ENCODE assay signal across 19 cellular contexts in the genomic region with DNA sequence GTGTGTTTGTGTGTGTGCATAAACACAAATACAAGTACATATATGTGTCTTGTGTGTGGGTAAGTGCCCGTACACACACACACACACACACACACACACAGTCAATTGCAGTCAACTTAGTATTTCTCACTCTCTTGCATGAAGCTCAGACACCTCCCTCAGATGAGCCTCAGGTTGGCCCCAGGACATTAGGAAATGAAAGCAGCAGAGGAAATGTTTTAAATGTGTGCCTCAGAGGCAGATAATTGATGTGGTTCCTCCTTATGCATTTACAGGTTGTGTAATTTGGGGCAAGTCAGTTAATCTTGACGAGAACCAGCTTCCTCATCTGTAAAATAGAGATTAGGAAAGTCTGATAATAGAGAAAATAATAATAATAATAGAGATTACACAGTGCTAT.
A peak's percentile ranks its signal among the peaks of the same experiment; 100 is the strongest.
DNase-seq lines count a peak whose midpoint lies in the region; ATAC-seq and TF ChIP-seq lines count a peak whose summit lies in the region.
"Had no signal": no experiment of that assay in that cellular context is flagged by ENCODE, and none has a peak within 500 bp of the region (broad histone marks: within the 10 kb centered on the region; RNA-seq: fewer than 3 reads in every experiment).

No MANE protein-coding gene starts in this region.

- H3K4me1 Mint-ChIP-seq in activated naive CD8-positive, alpha-beta T cell treated with anti-CD3 and anti-CD28 coated beads, Interleukin-2, amount 10 ng/mL, durations not matched to agents 7 days and 5 days, result peaks cover 2% of the 10 kb centered on the region
- no peaks in the 10 kb centered on the region for H3K4me1 Mint-ChIP-seq in activated naive CD8-positive, alpha-beta T cell treated with anti-CD3 and anti-CD28 coated beads for 36 hours
- H3K4me1 Mint-ChIP-seq in activated CD8-positive, alpha-beta T cell treated with anti-CD3 and anti-CD28 coated beads, Interleukin-2, amount 10 ng/mL, durations not matched to agents 7 days and 5 days (ENCODE audit: low read depth), result no peaks in the 10 kb centered on the region
- peaks cover 8% of the 10 kb centered on the region; the same call in 1 of the 2 replicates for H3K4me1 Mint-ChIP-seq in HFFc6 (ENCODE audit: low read depth)

- H3K9me3 Mint-ChIP-seq in activated naive CD8-positive, alpha-beta T cell treated with anti-CD3 and anti-CD28 coated beads, Interleukin-2, amount 10 ng/mL, durations not matched to agents 7 days and 5 days, result peaks cover 12% of the 10 kb centered on the region
- no peaks in the 10 kb centered on the region for H3K9me3 Mint-ChIP-seq in activated naive CD8-positive, alpha-beta T cell treated with anti-CD3 and anti-CD28 coated beads for 36 hours
- no peaks in the 10 kb centered on the region for H3K9me3 Mint-ChIP-seq in activated CD8-positive, alpha-beta T cell treated with anti-CD3 and anti-CD28 coated beads, Interleukin-2, amount 10 ng/mL, durations not matched to agents 7 days and 5 days (ENCODE audit: insufficient read depth)
- no peaks in the 10 kb centered on the region for H3K9me3 Mint-ChIP-seq in HFFc6

- peak; percentile 94 for ATAC-seq in activated naive CD8-positive, alpha-beta T cell treated with anti-CD3 and anti-CD28 coated beads, Interleukin-2, amount 10 ng/mL, durations not matched to agents 7 days and 5 days (ENCODE audit: low read depth)
- ATAC-seq in activated CD8-positive, alpha-beta T cell treated with anti-CD3 and anti-CD28 coated beads, Interleukin-2, amount 10 ng/mL, durations not matched to agents 7 days and 5 days, result peak; percentile 77
- ATAC-seq in upper lobe of right lung, result peak; percentile 57
- ATAC-seq in GM19023 (IDR thresholded peaks at IDR 0.05; ENCODE audit: unreplicated experiment), result no peak
- ATAC-seq: heart left ventricle had no signal

- CTCF ChIA-PET in activated CD8-positive, alpha-beta T cell treated with anti-CD3 and anti-CD28 coated beads, Interleukin-2, amount 10 ng/mL, durations not matched to agents 7 days and 5 days (lab: Charles Lee), result interaction anchor here (1.1 kb wide), 1 partner anchor 441 kb away, joined by 3 read pairs; no protein-coding TSS in a partner anchor

- H3K27me3 Mint-ChIP-seq in activated naive CD8-positive, alpha-beta T cell treated with anti-CD3 and anti-CD28 coated beads, Interleukin-2, amount 10 ng/mL, durations not matched to agents 7 days and 5 days, result peaks cover 2% of the 10 kb centered on the region
- no peaks in the 10 kb centered on the region for H3K27me3 Mint-ChIP-seq in activated naive CD8-positive, alpha-beta T cell treated with anti-CD3 and anti-CD28 coated beads for 36 hours
- H3K27me3 Mint-ChIP-seq in activated CD8-positive, alpha-beta T cell treated with anti-CD3 and anti-CD28 coated beads, Interleukin-2, amount 10 ng/mL, durations not matched to agents 7 days and 5 days (ENCODE audit: low read depth), result no peaks in the 10 kb centered on the region
- H3K27me3 Mint-ChIP-seq in HFFc6 (ENCODE audit: insufficient read depth), result peaks cover 5% of the 10 kb centered on the region; the same call in 1 of the 2 replicates

- intact Hi-C loops in upper lobe of right lung (cut with DNase I), result no loop called here

- H3K9me3 ChIP-seq in upper lobe of right lung, result no peaks in the 10 kb centered on the region
- H3K9me3 ChIP-seq: heart left ventricle, stomach, upper lobe of left lung had no signal

- DNase-seq in activated naive CD8-positive, alpha-beta T cell treated with anti-CD3 and anti-CD28 coated beads, Interleukin-2, amount 10 ng/mL, durations not matched to agents 7 days and 5 days, result no peak
- no peak for DNase-seq in activated naive CD8-positive, alpha-beta T cell treated with anti-CD3 and anti-CD28 coated beads for 36 hours
- DNase-seq in NCI-H226, result peak; percentile 46
- peak; percentile 27 for DNase-seq in activated CD8-positive, alpha-beta T cell treated with anti-CD3 and anti-CD28 coated beads, Interleukin-2, amount 10 ng/mL, durations not matched to agents 7 days and 5 days
- DNase-seq in upper lobe of right lung, result no peak
- no peak for DNase-seq in NCI-H2227 treated with DMSO at 0.1 percent for 48 hours (lab: John Stamatoyannopoulos, UW)
- DNase-seq in HFFc6, result no peak
- DNase-seq: activated CD4-positive, CD25-positive, alpha-beta regulatory T cell treated with anti-CD3 and anti-CD28 coated beads, Interleukin-2, amount 50 U/mL, for 72 hours; activated gamma-delta T cell; heart left ventricle; mammary epithelial cell; NCI-H1694; NCI-H345; Right ventricle myocardium superior; stimulated activated CD4-positive, alpha-beta T cell treated with anti-CD3 and anti-CD28 coated beads, Interleukin-2, amount 100 ng/mL, for 24 hours; stomach; upper lobe of left lung had no signal

- no peaks in the 10 kb centered on the region for H3K4me1 ChIP-seq in upper lobe of right lung
- H3K4me1 ChIP-seq: parathyroid adenoma, stomach, upper lobe of left lung had no signal

- POLR2A ChIA-PET in activated naive CD8-positive, alpha-beta T cell treated with anti-CD3 and anti-CD28 coated beads, Interleukin-2, amount 10 ng/mL, durations not matched to agents 7 days and 5 days (lab: Charles Lee), result interaction anchor here (0.7 kb wide), 1 partner anchor 142 kb away, joined by 3 read pairs; no protein-coding TSS in a partner anchor
- POLR2A ChIA-PET in activated CD8-positive, alpha-beta T cell treated with anti-CD3 and anti-CD28 coated beads, Interleukin-2, amount 10 ng/mL, durations not matched to agents 7 days and 5 days (lab: Charles Lee), result no interaction called here

- H3K4me3 Mint-ChIP-seq in activated naive CD8-positive, alpha-beta T cell treated with anti-CD3 and anti-CD28 coated beads, Interleukin-2, amount 10 ng/mL, durations not matched to agents 7 days and 5 days, result no peak overlapping the region
- no peak overlapping the region for H3K4me3 Mint-ChIP-seq in activated naive CD8-positive, alpha-beta T cell treated with anti-CD3 and anti-CD28 coated beads for 36 hours
- H3K4me3 Mint-ChIP-seq in activated CD8-positive, alpha-beta T cell treated with anti-CD3 and anti-CD28 coated beads, Interleukin-2, amount 10 ng/mL, durations not matched to agents 7 days and 5 days, result no peak overlapping the region
- H3K4me3 Mint-ChIP-seq in HFFc6, result no peak overlapping the region

- no peak overlapping the region for H3K27ac Mint-ChIP-seq in activated naive CD8-positive, alpha-beta T cell treated with anti-CD3 and anti-CD28 coated beads, Interleukin-2, amount 10 ng/mL, durations not matched to agents 7 days and 5 days
- no peak overlapping the region for H3K27ac Mint-ChIP-seq in activated naive CD8-positive, alpha-beta T cell treated with anti-CD3 and anti-CD28 coated beads for 36 hours
- H3K27ac Mint-ChIP-seq in activated CD8-positive, alpha-beta T cell treated with anti-CD3 and anti-CD28 coated beads, Interleukin-2, amount 10 ng/mL, durations not matched to agents 7 days and 5 days, result no peak overlapping the region
- no peak overlapping the region for H3K27ac Mint-ChIP-seq in HFFc6

- no peaks in the 10 kb centered on the region for H3K27me3 ChIP-seq in upper lobe of right lung
- H3K27me3 ChIP-seq: heart left ventricle, stomach, upper lobe of left lung had no signal

- H3K27ac ChIP-seq in upper lobe of right lung, result no peak overlapping the region
- H3K27ac ChIP-seq: heart left ventricle, parathyroid adenoma, stomach had no signal

- peaks cover 11% of the 10 kb centered on the region for H3K36me3 Mint-ChIP-seq in activated naive CD8-positive, alpha-beta T cell treated with anti-CD3 and anti-CD28 coated beads, Interleukin-2, amount 10 ng/mL, durations not matched to agents 7 days and 5 days
- H3K36me3 Mint-ChIP-seq in activated naive CD8-positive, alpha-beta T cell treated with anti-CD3 and anti-CD28 coated beads for 36 hours, result no peaks in the 10 kb centered on the region
- H3K36me3 Mint-ChIP-seq in activated CD8-positive, alpha-beta T cell treated with anti-CD3 and anti-CD28 coated beads, Interleukin-2, amount 10 ng/mL, durations not matched to agents 7 days and 5 days (ENCODE audit: low read depth), result no peaks in the 10 kb centered on the region
- H3K36me3 Mint-ChIP-seq in HFFc6 (ENCODE audit: low read depth), result no peaks in the 10 kb centered on the region

- TF ChIP-seq CTCF in upper lobe of right lung (IDR thresholded peaks at IDR 0.05), result no peak
- no peak for TF ChIP-seq CTCF in HFFc6 (IDR thresholded peaks at IDR 0.05)

- no peak overlapping the region for H3K4me3 ChIP-seq in upper lobe of right lung
- H3K4me3 ChIP-seq: heart left ventricle, stomach, upper lobe of left lung had no signal

- H3K36me3 ChIP-seq in upper lobe of right lung, result no peaks in the 10 kb centered on the region
- H3K36me3 ChIP-seq: heart left ventricle, stomach, upper lobe of left lung had no signal

Comparison
In these comparisons a context has a peak if more than half of its experiments do, and no peak if none do; other contexts are left out.
1. DNase-seq: peak in NCI-H226 (single experiment) and activated CD8-positive, alpha-beta T cell treated with anti-CD3 and anti-CD28 coated beads, Interleukin-2, amount 10 ng/mL, durations not matched to agents 7 days and 5 days (single experiment); none in activated naive CD8-positive, alpha-beta T cell treated with anti-CD3 and anti-CD28 coated beads, Interleukin-2, amount 10 ng/mL, durations not matched to agents 7 days and 5 days (single experiment), activated naive CD8-positive, alpha-beta T cell treated with anti-CD3 and anti-CD28 coated beads for 36 hours (single experiment), upper lobe of right lung (single experiment), NCI-H2227 treated with DMSO at 0.1 percent for 48 hours (single experiment) and HFFc6 (single experiment).